ENCODE assay signal across 8 cellular contexts in genomic region chr9:128787583-128788156, GRCh38. TPM values are rescaled to one million over a fixed set of nuclear protein-coding genes. Genes with fewer than 3 reads are reported as not detected.
DNase-seq lines count a peak whose midpoint lies in the region; ATAC-seq lines count a peak whose summit lies in the region.

No MANE protein-coding gene starts in this region.

- peak overlapping the region; percentile 64 for H3K27ac ChIP-seq in rectal smooth muscle tissue (ENCODE audit: low read depth, low read length)

- CTCF ChIA-PET in activated CD4-positive, alpha-beta memory T cell treated with anti-CD3 and anti-CD28 coated beads, Interleukin-2, amount 10 ng/mL, durations not matched to agents 7 days and 5 days (lab: Charles Lee): interaction anchor here (1.2 to 2.2 kb wide), 3 partner anchors 16 to 30 kb away, joined by 4 to 15 read pairs (median 6); partner anchors contain the start of gene ENDOG

- DNase-seq in NCI-H748 (lab: John Stamatoyannopoulos, UW; ENCODE audit: unreplicated experiment) (peak; percentile 34), NCI-H748 treated with DMSO at 0.1 percent for 48 hours (lab: John Stamatoyannopoulos, UW) (no peak), germinal center (ENCODE audit: low spot score) (peak; percentile 23), NCI-H345 treated with DMSO at 0.1 percent for 48 hours (lab: John Stamatoyannopoulos, UW; ENCODE audit: unreplicated experiment) (no peak)
- DNase-seq in activated CD4-positive, alpha-beta memory T cell treated with anti-CD3 and anti-CD28 coated beads, Interleukin-2, amount 10 ng/mL, durations not matched to agents 7 days and 5 days: no peak
- DNase-seq in stimulated activated CD4-positive, alpha-beta T cell treated with anti-CD3 and anti-CD28 coated beads, Interleukin-1b, Interleukin-23, amount 100 ng/mL, for 48 hours: no peak

- ATAC-seq in HG02759 (IDR thresholded peaks at IDR 0.05; ENCODE audit: unreplicated experiment): no peak

- POLR2A ChIA-PET in activated CD4-positive, alpha-beta memory T cell treated with anti-CD3 and anti-CD28 coated beads, Interleukin-2, amount 10 ng/mL, durations not matched to agents 7 days and 5 days (lab: Charles Lee): interaction anchor here (0.8 to 2.0 kb wide), 3 partner anchors 16 to 236 kb away, joined by 4 to 14 read pairs (median 7); partner anchors contain the start of genes ENDOG and ZER1

- H3K36me3 ChIP-seq in rectal smooth muscle tissue (ENCODE audit: control insufficient read depth, insufficient read depth, low read length): peaks cover 21% of the 10 kb centered on the region

- no peaks in the 10 kb centered on the region for H3K27me3 ChIP-seq in rectal smooth muscle tissue (ENCODE audit: control insufficient read depth, insufficient read depth, low read length)

- H3K4me1 ChIP-seq in rectal smooth muscle tissue (ENCODE audit: control insufficient read depth, insufficient read depth, low read length): peaks cover 5% of the 10 kb centered on the region

- H3K27ac Mint-ChIP-seq in activated CD4-positive, alpha-beta memory T cell treated with anti-CD3 and anti-CD28 coated beads, Interleukin-2, amount 10 ng/mL, durations not matched to agents 7 days and 5 days: peak overlapping the region; percentile 81

- H3K4me3 Mint-ChIP-seq in activated CD4-positive, alpha-beta memory T cell treated with anti-CD3 and anti-CD28 coated beads, Interleukin-2, amount 10 ng/mL, durations not matched to agents 7 days and 5 days: peak overlapping the region; percentile 93

- no peaks in the 10 kb centered on the region for H3K27me3 Mint-ChIP-seq in activated CD4-positive, alpha-beta memory T cell treated with anti-CD3 and anti-CD28 coated beads, Interleukin-2, amount 10 ng/mL, durations not matched to agents 7 days and 5 days

- H3K4me1 Mint-ChIP-seq in activated CD4-positive, alpha-beta memory T cell treated with anti-CD3 and anti-CD28 coated beads, Interleukin-2, amount 10 ng/mL, durations not matched to agents 7 days and 5 days: peaks cover 17% of the 10 kb centered on the region

- H3K9ac ChIP-seq in rectal smooth muscle tissue (ENCODE audit: low read length): peak overlapping the region; percentile 75

- H3K9me3 Mint-ChIP-seq in activated CD4-positive, alpha-beta memory T cell treated with anti-CD3 and anti-CD28 coated beads, Interleukin-2, amount 10 ng/mL, durations not matched to agents 7 days and 5 days: no peaks in the 10 kb centered on the region

- peak overlapping the region; percentile 97 for H3K4me3 ChIP-seq in rectal smooth muscle tissue (ENCODE audit: low read length)

- peaks cover 13% of the 10 kb centered on the region for H3K36me3 Mint-ChIP-seq in activated CD4-positive, alpha-beta memory T cell treated with anti-CD3 and anti-CD28 coated beads, Interleukin-2, amount 10 ng/mL, durations not matched to agents 7 days and 5 days (ENCODE audit: low read depth)

RNA-seq across cellular contexts. Expression of gene TBC1D13, which starts 0.6 kb away (rescaled TPM):
- total RNA-seq in activated CD4-positive, alpha-beta memory T cell treated with anti-CD3 and anti-CD28 coated beads, Interleukin-2, amount 10 ng/mL, durations not matched to agents 7 days and 5 days: 10 to 100 TPM; 18.0 to 21.4 TPM

RNA-seq across cellular contexts. Expression of gene ZER1, which starts 15.9 kb away (rescaled TPM):
- 10 to 100 TPM; 24.1 to 24.4 TPM for total RNA-seq in activated CD4-positive, alpha-beta memory T cell treated with anti-CD3 and anti-CD28 coated beads, Interleukin-2, amount 10 ng/mL, durations not matched to agents 7 days and 5 days

RNA-seq across cellular contexts. Expression of gene ENDOG, which starts 30.6 kb away (rescaled TPM):
- 10 to 100 TPM; 16.7 to 19.1 TPM for total RNA-seq in activated CD4-positive, alpha-beta memory T cell treated with anti-CD3 and anti-CD28 coated beads, Interleukin-2, amount 10 ng/mL, durations not matched to agents 7 days and 5 days

RNA-seq across cellular contexts. Expression of gene SPOUT1, which starts 41.9 kb away (rescaled TPM):
- total RNA-seq in activated CD4-positive, alpha-beta memory T cell treated with anti-CD3 and anti-CD28 coated beads, Interleukin-2, amount 10 ng/mL, durations not matched to agents 7 days and 5 days: 10 to 100 TPM; 54.3 to 59.2 TPM

Comparison
In these comparisons a context has a peak if more than half of its experiments do, and no peak if none do; other contexts are left out.
1. DNase-seq: peak in NCI-H748 (single experiment) and germinal center (single experiment); none in NCI-H748 treated with DMSO at 0.1 percent for 48 hours (single experiment), activated CD4-positive, alpha-beta memory T cell treated with anti-CD3 and anti-CD28 coated beads, Interleukin-2, amount 10 ng/mL, durations not matched to agents 7 days and 5 days (single experiment), NCI-H345 treated with DMSO at 0.1 percent for 48 hours (single experiment) and stimulated activated CD4-positive, alpha-beta T cell treated with anti-CD3 and anti-CD28 coated beads, Interleukin-1b, Interleukin-23, amount 100 ng/mL, for 48 hours (single experiment).